18 cellular contexts compared by ENCODE assay signal in genomic region chr3:50373865-50374188, GRCh38. TPM values are rescaled to one million over a fixed set of nuclear protein-coding genes. Genes with fewer than 3 reads are reported as not detected.
DNase-seq lines count a peak whose midpoint lies in the region; ATAC-seq, FAIRE-seq and TF ChIP-seq lines count a peak whose summit lies in the region.
"Had no signal": no experiment of that assay in that cellular context is flagged by ENCODE, and none has a peak within 500 bp of the region (broad histone marks: within the 10 kb centered on the region; RNA-seq: fewer than 3 reads in every experiment).

No MANE protein-coding gene starts in this region.

- peak overlapping the region in 2 of 3 experiments; percentile 7 to 47 for H3K4me3 Mint-ChIP-seq in nephron
- H3K4me3 Mint-ChIP-seq: CD4-positive, CD25-positive, alpha-beta regulatory T cell; GM23338 had no signal

- no peak overlapping the region for H2BK120ac ChIP-seq in H1 (replicated peaks; ENCODE audit: low read depth, low read length)

- no peak for TF ChIP-seq POLR2A in H1 (IDR thresholded peaks at IDR 0.05; ENCODE audit: control extremely low read depth in 1 of 2, low read depth in 2 of 2, low read length in 2 of 2)
- TF ChIP-seq POLR2A in spleen (IDR thresholded peaks at IDR 0.05), result no peak

- H3K36me3 Mint-ChIP-seq in nephron (ENCODE audit: low read depth), result no peaks in the 10 kb centered on the region
- H3K36me3 Mint-ChIP-seq: CD4-positive, CD25-positive, alpha-beta regulatory T cell had no signal

- H3K18ac ChIP-seq in H1 (ENCODE audit: extremely low read depth, low read length), result no peak overlapping the region

- no peak overlapping the region for H3K9ac ChIP-seq in H1 (replicated peaks in 1 of 4; ENCODE audit: extremely low read depth in 1 of 4, low read depth in 3 of 4, low read length in 3 of 4)

- no peak overlapping the region for H3K23ac ChIP-seq in H1 (ENCODE audit: insufficient read length)

- H3K4me3 ChIP-seq in H1 (ENCODE audit: extremely low read depth in 1 of 4, insufficient read depth in 2 of 4, low read depth in 3 of 4, low read length in 4 of 4), result no peak overlapping the region
- H3K4me3 ChIP-seq in spleen, result no peak overlapping the region
- H3K4me3 ChIP-seq: BLaER1 treated with 17β-estradiol and CSF1 and Interleukin-3, amounts not matched to agents 10 nM and 100 nM; GM12878; GM23338; HAP-1 had no signal

- peak overlapping the region; percentile 61; the same call in 1 of the 2 replicates for H2BK15ac ChIP-seq in H1 (ENCODE audit: low read length)

- H2AFZ ChIP-seq in H1 (ENCODE audit: low read length), result no peak overlapping the region
- H2AFZ ChIP-seq: GM23338 had no signal

- POLR2A ChIA-PET in H1 (lab: Charles Lee; ENCODE audit: partially characterized antibody), result interaction anchor here (0.7 to 1.2 kb wide), 3 partner anchors 23 to 195 kb away, joined by 3 to 4 read pairs (median 3); partner anchors contain the start of gene HEMK1

- peak overlapping the region; percentile 53 to 97 (median 78) for H3K27ac Mint-ChIP-seq in nephron
- H3K27ac Mint-ChIP-seq: GM23338 had no signal

- H3K9me3 ChIP-seq in H1 (ENCODE audit: insufficient read depth in 2 of 2, low read depth in 1 of 2, low read length in 1 of 2) (no peaks in the 10 kb centered on the region), spleen (no peaks in the 10 kb centered on the region)
- H3K9me3 ChIP-seq: BLaER1 treated with 17β-estradiol and CSF1 and Interleukin-3, amounts not matched to agents 10 nM and 100 nM; HAP-1 had no signal

- 0 out of 2 replicates have a peak overlapping the region, but pooled peaks have one; percentile 61 for H2BK20ac ChIP-seq in H1 (ENCODE audit: low read length)

- H3K36me3 ChIP-seq in H1 (ENCODE audit: control insufficient read depth in 2 of 4, insufficient read depth in 4 of 4, low read length in 3 of 4), result no peaks in the 10 kb centered on the region
- no peaks in the 10 kb centered on the region for H3K36me3 ChIP-seq in spleen
- H3K36me3 ChIP-seq: BLaER1 treated with 17β-estradiol and CSF1 and Interleukin-3, amounts not matched to agents 10 nM and 100 nM; HAP-1 had no signal

- peaks cover 0 to 2% of the 10 kb centered on the region in 2 experiments for H4K20me1 ChIP-seq in H1 (replicated peaks in 1 of 2; ENCODE audit: control insufficient read depth in 1 of 2, insufficient read depth in 2 of 2, low read length in 2 of 2)
- H4K20me1 ChIP-seq: BLaER1 treated with 17β-estradiol and CSF1 and Interleukin-3, amounts not matched to agents 10 nM and 100 nM had no signal

- H2BK12ac ChIP-seq in H1 (ENCODE audit: low read depth, low read length), result peak overlapping the region; percentile 98

- no peak overlapping the region for H3K56ac ChIP-seq in H1 (replicated peaks; ENCODE audit: insufficient read length, low read depth, low read length)

- H3K23me2 ChIP-seq in H1 (ENCODE audit: low read depth, low read length), result 0 out of 2 replicates have a peak, but pooled peaks cover 2% of the 10 kb centered on the region

- CTCF ChIA-PET in H1 (lab: Charles Lee; ENCODE audit: partially characterized antibody), result interaction anchor here (1.1 kb wide), 1 partner anchor 176 kb away, joined by 4 read pairs; no protein-coding TSS in a partner anchor

- no peak overlapping the region for H2AK5ac ChIP-seq in H1 (ENCODE audit: low read depth, low read length)

- no peak for TF ChIP-seq EP300 in H1 (IDR thresholded peaks at IDR 0.05; ENCODE audit: borderline replicate concordance in 1 of 2, low read depth in 2 of 2, low read length in 2 of 2)

- no peak overlapping the region for H3K27ac ChIP-seq in H1 (ENCODE audit: low read depth, low read length)
- no peak overlapping the region for H3K27ac ChIP-seq in spleen
- H3K27ac ChIP-seq: BLaER1 treated with 17β-estradiol and CSF1 and Interleukin-3, amounts not matched to agents 10 nM and 100 nM had no signal

- no peak for TF ChIP-seq CTCF in H1 (IDR thresholded peaks at IDR 0.05; ENCODE audit: control extremely low read depth in 1 of 3, insufficient read depth in 1 of 3, low read depth in 1 of 3, low read length in 3 of 3)
- TF ChIP-seq CTCF in nephron (IDR thresholded peaks at IDR 0.05; ENCODE audit: unreplicated experiment in 3 of 3), result no peak
- no peak for TF ChIP-seq CTCF in spleen (IDR thresholded peaks at IDR 0.05 in 8 of 11, conservative IDR thresholded peaks at IDR 0.05 in 3 of 11)
- no peak for TF ChIP-seq CTCF in GM10266 (IDR thresholded peaks at IDR 0.05; ENCODE audit: control insufficient read depth, insufficient read depth, low read depth, missing control alignments)

- no peaks in the 10 kb centered on the region for H3K79me2 ChIP-seq in H1 (ENCODE audit: control insufficient read depth in 1 of 2, insufficient read depth in 2 of 2, low read length in 2 of 2)

- peak; percentile 48 for DNase-seq in CMK (ENCODE audit: low read depth)
- DNase-seq in NCI-H69 (lab: John Stamatoyannopoulos, UW), result peak; percentile 77
- no peak for DNase-seq in H1 (ENCODE audit: low read depth in 1 of 2, low spot score in 2 of 2)
- no peak for DNase-seq in spleen
- DNase-seq in GM10266 (ENCODE audit: extremely low spot score), result no peak
- DNase-seq: ACHN; Calu3; CD4-positive, CD25-positive, alpha-beta regulatory T cell; DMS 273 treated with DMSO at 0.1 percent for 48 hours had no signal

- H3K27me3 Mint-ChIP-seq in nephron (ENCODE audit: low read depth), result peaks cover 5% of the 10 kb centered on the region

- H3K79me1 ChIP-seq in H1 (ENCODE audit: low read depth, low read length), result no peaks in the 10 kb centered on the region

- H4K5ac ChIP-seq in H1 (ENCODE audit: insufficient read length, low read depth, low read length), result no peak overlapping the region

- TF ChIP-seq RAD21 in H1 (IDR thresholded peaks at IDR 0.05 in 1 of 2, conservative IDR thresholded peaks at IDR 0.05 in 1 of 2; ENCODE audit: low read depth in 2 of 2, low read length in 2 of 2), result no peak

- no peak overlapping the region for H3K4ac ChIP-seq in H1 (replicated peaks; ENCODE audit: insufficient read length, low read depth, low read length)

- no peak for FAIRE-seq in H1 (lab: Jason Lieb, UNC)
- FAIRE-seq: GM12878, GM18507, HTR-8/SVneo had no signal

- H3K4me1 ChIP-seq in H1 (replicated peaks in 1 of 4; ENCODE audit: control insufficient read depth in 3 of 4, insufficient read depth in 4 of 4, low read length in 3 of 4), result peaks cover 0 to 33% (median 22%) of the 10 kb centered on the region in 4 experiments; a peak in 6 of 7 replicates
- H3K4me1 ChIP-seq in spleen, result no peaks in the 10 kb centered on the region
- H3K4me1 ChIP-seq: HAP-1 had no signal

- no peak overlapping the region for H4K91ac ChIP-seq in H1 (replicated peaks; ENCODE audit: insufficient read length, low read length)

- intact Hi-C loops in spleen (cut with DNase I; ENCODE audit: low total_unique reads), result no loop called here

- no peak overlapping the region for H3K14ac ChIP-seq in H1 (ENCODE audit: insufficient read length)

- H3K4me1 Mint-ChIP-seq in nephron, result peaks cover 35% of the 10 kb centered on the region

- H3K27me3 ChIP-seq in H1 (replicated peaks in 1 of 4; ENCODE audit: control insufficient read depth in 3 of 4, extremely low read depth in 1 of 4, insufficient read depth in 3 of 4, low read length in 3 of 4), result no peaks in the 10 kb centered on the region; a peak in 2 of 7 replicates
- peaks cover 0 to 14% (median 0%) of the 10 kb centered on the region in 7 donors for H3K27me3 ChIP-seq in spleen (replicated peaks in 1 of 7)
- H3K27me3 ChIP-seq: BLaER1 treated with 17β-estradiol and CSF1 and Interleukin-3, amounts not matched to agents 10 nM and 100 nM had no signal

- no peak overlapping the region for H4K8ac ChIP-seq in H1 (ENCODE audit: extremely low read depth, insufficient read depth, low read length)

- H3K4me2 ChIP-seq in H1 (ENCODE audit: insufficient read depth in 1 of 2, low read depth in 2 of 2, low read length in 2 of 2), result no peak overlapping the region; a peak in 1 of 4 replicates

- H2BK5ac ChIP-seq in H1 (ENCODE audit: low read depth, low read length), result peak overlapping the region; percentile 87; the same call in 1 of the 2 replicates

- no peaks in the 10 kb centered on the region for H3K9me3 Mint-ChIP-seq in nephron
- H3K9me3 Mint-ChIP-seq: GM23338 had no signal

- ATAC-seq in GM21381 (IDR thresholded peaks at IDR 0.05; ENCODE audit: unreplicated experiment) (no peak), HG02938 (IDR thresholded peaks at IDR 0.05; ENCODE audit: unreplicated experiment) (no peak)

RNA-seq across cellular contexts. Expression of gene TMEM115, which starts 14.5 kb away (rescaled TPM):
- 25.3 and 25.4 TPM in 2 replicates for total RNA-seq in H1 (2021; fragmentation: NEBNext Ultra II Directional; extraction: Animal tissue kit (Norgen Biotek cat#: 25700))
- polyA plus RNA-seq in H1 (2011; rRNA removed) (32.4 and 41.9 TPM in 2 replicates), spleen (10 to 100 TPM; 14.0 to 22.1 (median 17.2) TPM)
- polyA plus RNA-seq in H1 (2011; cell fraction: cytosol; rRNA removed), result 28.3 TPM
- polyA plus RNA-seq in H1 (2011; cell fraction: nucleus; rRNA removed), result 26.5 TPM
- 14.1 to 22.1 TPM (median 19.9 TPM) in 4 replicates for polyA plus RNA-seq in H1 (2012, experiment 1 of 2)
- 26.6 TPM for polyA plus RNA-seq in H1 (2012, experiment 2 of 2)
- polyA plus RNA-seq in H1 (2013, experiment 1 of 2), result 38.1 TPM
- 41.2 TPM for polyA plus RNA-seq in H1 (2013, experiment 2 of 2)
- polyA minus RNA-seq in H1 (2011; rRNA and poly(A)+ RNA removed), result 18.7 and 24.3 TPM in 2 replicates
- 20.0 TPM for polyA minus RNA-seq in H1 (2011; cell fraction: cytosol; rRNA and poly(A)+ RNA removed)
- polyA minus RNA-seq in H1 (2011; cell fraction: nucleus; rRNA and poly(A)+ RNA removed), result 14.9 TPM
- 10 to 100 TPM; 22.6 to 49.2 (median 35.1) TPM for total RNA-seq in spleen

RNA-seq across cellular contexts. Expression of gene CYB561D2, which starts 23.2 kb away (rescaled TPM):
- 9.8 and 9.9 TPM in 2 replicates for total RNA-seq in H1 (2021; fragmentation: NEBNext Ultra II Directional; extraction: Animal tissue kit (Norgen Biotek cat#: 25700))
- polyA plus RNA-seq in H1 (2011; rRNA removed) (34.0 and 34.5 TPM in 2 replicates), spleen (10 to 100 TPM; 26.8 to 35.2 (median 27.2) TPM)
- 22.8 TPM for polyA plus RNA-seq in H1 (2011; cell fraction: cytosol; rRNA removed)
- 24.8 TPM for polyA plus RNA-seq in H1 (2011; cell fraction: nucleus; rRNA removed)
- 10.0 to 19.4 TPM (median 15.1 TPM) in 4 replicates for polyA plus RNA-seq in H1 (2012, experiment 1 of 2)
- 22.1 TPM for polyA plus RNA-seq in H1 (2012, experiment 2 of 2)
- 11.8 TPM for polyA plus RNA-seq in H1 (2013, experiment 1 of 2)
- 12.9 TPM for polyA plus RNA-seq in H1 (2013, experiment 2 of 2)
- 9.2 and 14.0 TPM in 2 replicates for polyA minus RNA-seq in H1 (2011; rRNA and poly(A)+ RNA removed)
- 6.3 TPM for polyA minus RNA-seq in H1 (2011; cell fraction: cytosol; rRNA and poly(A)+ RNA removed)
- 7.3 TPM for polyA minus RNA-seq in H1 (2011; cell fraction: nucleus; rRNA and poly(A)+ RNA removed)
- 10 to 100 TPM; 18.7 to 33.7 (median 24.9) TPM for total RNA-seq in spleen

RNA-seq across cellular contexts. Expression of gene NPRL2, which starts 23.3 kb away (rescaled TPM):
- total RNA-seq in H1 (2021; fragmentation: NEBNext Ultra II Directional; extraction: Animal tissue kit (Norgen Biotek cat#: 25700)), result 25.0 and 28.4 TPM in 2 replicates
- 51.4 and 52.3 TPM in 2 replicates for polyA plus RNA-seq in H1 (2011; rRNA removed)
- 53.3 TPM for polyA plus RNA-seq in H1 (2011; cell fraction: cytosol; rRNA removed)
- polyA plus RNA-seq in H1 (2011; cell fraction: nucleus; rRNA removed), result 91.8 TPM
- polyA plus RNA-seq in H1 (2012, experiment 1 of 2), result 18.1 to 35.5 TPM (median 31.5 TPM) in 4 replicates
- polyA plus RNA-seq in H1 (2012, experiment 2 of 2), result 26.4 TPM
- polyA plus RNA-seq in H1 (2013, experiment 1 of 2), result 14.6 TPM
- polyA plus RNA-seq in H1 (2013, experiment 2 of 2), result 13.2 TPM
- polyA minus RNA-seq in H1 (2011; rRNA and poly(A)+ RNA removed), result 54.5 and 61.1 TPM in 2 replicates
- 13.8 TPM for polyA minus RNA-seq in H1 (2011; cell fraction: cytosol; rRNA and poly(A)+ RNA removed)
- 20.9 TPM for polyA minus RNA-seq in H1 (2011; cell fraction: nucleus; rRNA and poly(A)+ RNA removed)
- 10 to 100 TPM; 17.8 to 31.2 (median 22.7) TPM for total RNA-seq in spleen
- 10 to 100 TPM; 22.1 to 28.2 (median 23.0) TPM for polyA plus RNA-seq in spleen

RNA-seq across cellular contexts. Expression of gene ZMYND10, which starts 28.3 kb away (rescaled TPM):
- 0.54 and 0.56 TPM in 2 replicates for total RNA-seq in H1 (2021; fragmentation: NEBNext Ultra II Directional; extraction: Animal tissue kit (Norgen Biotek cat#: 25700))
- polyA plus RNA-seq in H1 (2011; rRNA removed) (0.79 and 0.93 TPM in 2 replicates), spleen (1 to 10 TPM in 2 of 3 donors, under 1 TPM in 1; 0.56 to 2.1 (median 1.6) TPM)
- polyA plus RNA-seq in H1 (2011; cell fraction: cytosol; rRNA removed), result 0.96 TPM
- 2.1 TPM for polyA plus RNA-seq in H1 (2011; cell fraction: nucleus; rRNA removed)
- polyA plus RNA-seq in H1 (2012, experiment 1 of 2), result 0.18 to 0.96 TPM (median 0.41 TPM) in 4 replicates
- 0.20 TPM for polyA plus RNA-seq in H1 (2012, experiment 2 of 2)
- polyA plus RNA-seq in H1 (2013, experiment 1 of 2), result 0.67 TPM
- polyA plus RNA-seq in H1 (2013, experiment 2 of 2), result 0.40 TPM
- polyA minus RNA-seq in H1 (2011; rRNA and poly(A)+ RNA removed), result 0.32 TPM in 2 replicates
- not detected for polyA minus RNA-seq in H1 (2011; cell fraction: cytosol; rRNA and poly(A)+ RNA removed)
- 0.50 TPM for polyA minus RNA-seq in H1 (2011; cell fraction: nucleus; rRNA and poly(A)+ RNA removed)
- total RNA-seq in spleen, result 1 to 10 TPM in 3 of 7 donors, under 1 TPM in 3, not detected in 1; 0.60 to 2.2 (median 1.1) TPM

RNA-seq across cellular contexts. Expression of gene RASSF1, which starts 33.2 kb away (rescaled TPM):
- total RNA-seq in H1 (2021; fragmentation: NEBNext Ultra II Directional; extraction: Animal tissue kit (Norgen Biotek cat#: 25700)), result 10.3 and 11.2 TPM in 2 replicates
- polyA plus RNA-seq in H1 (2011; rRNA removed) (15.7 and 15.9 TPM in 2 replicates), spleen (10 to 100 TPM; 59.3 to 83.7 (median 81.4) TPM)
- 20.5 TPM for polyA plus RNA-seq in H1 (2011; cell fraction: cytosol; rRNA removed)
- polyA plus RNA-seq in H1 (2011; cell fraction: nucleus; rRNA removed), result 22.6 TPM
- 12.1 to 16.1 TPM (median 13.6 TPM) in 4 replicates for polyA plus RNA-seq in H1 (2012, experiment 1 of 2)
- polyA plus RNA-seq in H1 (2012, experiment 2 of 2), result 7.0 TPM
- polyA plus RNA-seq in H1 (2013, experiment 1 of 2), result 7.7 TPM
- polyA plus RNA-seq in H1 (2013, experiment 2 of 2), result 7.1 TPM
- 4.5 and 5.8 TPM in 2 replicates for polyA minus RNA-seq in H1 (2011; rRNA and poly(A)+ RNA removed)
- polyA minus RNA-seq in H1 (2011; cell fraction: cytosol; rRNA and poly(A)+ RNA removed), result 2.0 TPM
- polyA minus RNA-seq in H1 (2011; cell fraction: nucleus; rRNA and poly(A)+ RNA removed), result 10.0 TPM
- total RNA-seq in spleen, result 100 to 1,000 TPM in 1 of 7 donors, 10 to 100 TPM in 6; 48.3 to 113 (median 63.3) TPM

Comparison
In these comparisons a context has a peak if more than half of its experiments do, and no peak if none do; other contexts are left out.
1. DNase-seq: peak in CMK (single experiment) and NCI-H69 (single experiment); none in H1 (0 of 2), spleen (single experiment) and GM10266 (single experiment).